In the genomic region with DNA sequence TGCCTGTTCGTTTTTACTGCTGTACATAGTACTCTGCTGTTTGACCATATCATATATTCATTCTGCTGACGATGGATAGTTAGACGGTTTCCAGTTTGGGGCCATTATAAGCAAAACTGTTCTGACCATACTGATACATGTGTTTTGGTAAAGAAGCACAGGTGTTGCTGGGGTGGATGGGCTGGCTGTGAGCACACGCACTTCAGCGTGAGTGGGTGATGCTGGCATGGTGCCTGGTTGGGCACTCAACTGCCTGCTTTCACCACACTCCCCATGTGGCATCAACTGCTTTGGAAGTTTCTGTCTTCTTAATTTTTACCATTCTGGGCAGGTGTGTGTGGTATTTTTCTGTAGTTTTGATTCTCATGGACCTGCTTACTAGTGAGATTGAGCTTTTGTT, we compare ENCODE assay signal across 19 cellular contexts. TPM values are rescaled to one million over a fixed set of nuclear protein-coding genes. Genes with fewer than 3 reads are reported as not detected.
DNase-seq lines count a peak whose midpoint lies in the region; ATAC-seq and TF ChIP-seq lines count a peak whose summit lies in the region.
"Had no signal": no experiment of that assay in that cellular context is flagged by ENCODE, and none has a peak within 500 bp of the region (broad histone marks: within the 10 kb centered on the region; RNA-seq: fewer than 3 reads in every experiment).

No MANE protein-coding gene starts in this region.

- no peak for TF ChIP-seq CTCF in left ventricle myocardium inferior (IDR thresholded peaks at IDR 0.05; ENCODE audit: borderline replicate concordance)

- no peaks in the 10 kb centered on the region for H3K36me3 ChIP-seq in left ventricle myocardium inferior
- H3K36me3 ChIP-seq: colonic mucosa had no signal

- H3K4me3 Mint-ChIP-seq in activated naive CD8-positive, alpha-beta T cell treated with anti-CD3 and anti-CD28 coated beads, Interleukin-2, amount 10 ng/mL, durations not matched to agents 7 days and 5 days = peak overlapping the region; percentile 6
- H3K4me3 Mint-ChIP-seq: activated CD4-positive, alpha-beta T cell treated with anti-CD3 and anti-CD28 coated beads, Interleukin-2, amount 10 ng/mL, durations not matched to agents 7 days and 5 days; brain; endodermal cell had no signal

- H3K4me1 ChIP-seq in left ventricle myocardium inferior = peaks cover 86% of the 10 kb centered on the region
- H3K4me1 ChIP-seq: colonic mucosa had no signal

- H3K27me3 ChIP-seq in left ventricle myocardium inferior (ENCODE audit: low read depth) = no peaks in the 10 kb centered on the region
- H3K27me3 ChIP-seq: colonic mucosa had no signal

- intact Hi-C loops in left ventricle myocardium inferior (cut with micrococcal nuclease) (no loop called here), Right ventricle myocardium inferior (cut with DNase I) (no loop called here)

- no peaks in the 10 kb centered on the region for H3K27me3 Mint-ChIP-seq in activated naive CD8-positive, alpha-beta T cell treated with anti-CD3 and anti-CD28 coated beads, Interleukin-2, amount 10 ng/mL, durations not matched to agents 7 days and 5 days
- H3K27me3 Mint-ChIP-seq: activated CD4-positive, alpha-beta T cell treated with anti-CD3 and anti-CD28 coated beads, Interleukin-2, amount 10 ng/mL, durations not matched to agents 7 days and 5 days had no signal

- H3K9me3 ChIP-seq in left ventricle myocardium inferior (replicated peaks) = no peaks in the 10 kb centered on the region
- H3K9me3 ChIP-seq: colonic mucosa had no signal

- H3K4me1 Mint-ChIP-seq in activated naive CD8-positive, alpha-beta T cell treated with anti-CD3 and anti-CD28 coated beads, Interleukin-2, amount 10 ng/mL, durations not matched to agents 7 days and 5 days = peaks cover 46% of the 10 kb centered on the region
- H3K4me1 Mint-ChIP-seq: endodermal cell had no signal

- H3K27ac Mint-ChIP-seq in activated naive CD8-positive, alpha-beta T cell treated with anti-CD3 and anti-CD28 coated beads, Interleukin-2, amount 10 ng/mL, durations not matched to agents 7 days and 5 days = no peak overlapping the region
- H3K27ac Mint-ChIP-seq: endodermal cell had no signal

- POLR2A ChIA-PET in activated naive CD8-positive, alpha-beta T cell treated with anti-CD3 and anti-CD28 coated beads, Interleukin-2, amount 10 ng/mL, durations not matched to agents 7 days and 5 days (lab: Charles Lee) = interaction anchor here (0.6 kb wide), 1 partner anchor 37 kb away, joined by 3 read pairs; a partner anchor contains a TSS

- H3K27ac ChIP-seq in left ventricle myocardium inferior (replicated peaks) = peak overlapping the region; percentile 78
- H3K27ac ChIP-seq: colonic mucosa had no signal

- peaks cover 2% of the 10 kb centered on the region for H3K9me3 Mint-ChIP-seq in activated naive CD8-positive, alpha-beta T cell treated with anti-CD3 and anti-CD28 coated beads, Interleukin-2, amount 10 ng/mL, durations not matched to agents 7 days and 5 days
- H3K9me3 Mint-ChIP-seq: activated CD4-positive, alpha-beta T cell treated with anti-CD3 and anti-CD28 coated beads, Interleukin-2, amount 10 ng/mL, durations not matched to agents 7 days and 5 days; endodermal cell had no signal

- no peak overlapping the region for H3K4me3 ChIP-seq in left ventricle myocardium inferior
- H3K4me3 ChIP-seq: colonic mucosa had no signal

- no peak for DNase-seq in left ventricle myocardium inferior
- DNase-seq in Right ventricle myocardium inferior (ENCODE audit: missing footprints) = no peak
- peak; percentile 24 for DNase-seq in NCI-H187 treated with DMSO at 0.1 percent for 48 hours (lab: John Stamatoyannopoulos, UW)
- DNase-seq in activated naive CD8-positive, alpha-beta T cell treated with anti-CD3 and anti-CD28 coated beads, Interleukin-2, amount 10 ng/mL, durations not matched to agents 7 days and 5 days = no peak
- DNase-seq in stimulated activated CD4-positive, alpha-beta T cell treated with anti-CD3 and anti-CD28 coated beads, Interleukin-4, amount 100 ng/mL, for 24 hours = no peak
- DNase-seq: activated CD4-positive, alpha-beta T cell treated with anti-CD3 and anti-CD28 coated beads, Interleukin-2, amount 10 ng/mL, durations not matched to agents 7 days and 5 days; activated T-cell treated with anti-CD3 and anti-CD28 coated beads for 4 hours; colonic mucosa; endodermal cell; NCI-H146; NCI-H446; occipital lobe; OCI-M1; SHP77 treated with DMSO at 0.1 percent for 48 hours; stimulated activated CD4-positive, alpha-beta T cell treated with anti-CD3 and anti-CD28 coated beads, Interleukin-12 subunit alpha, Interleukin-12 subunit beta, amount 100 ng/mL, for 4 hours; T-helper 1 cell had no signal

- ATAC-seq in Right ventricle myocardium inferior = no peak
- no peak for ATAC-seq in activated naive CD8-positive, alpha-beta T cell treated with anti-CD3 and anti-CD28 coated beads, Interleukin-2, amount 10 ng/mL, durations not matched to agents 7 days and 5 days (ENCODE audit: low read depth)
- no peak for ATAC-seq in GM18519 (IDR thresholded peaks at IDR 0.05; ENCODE audit: low FRiP score, unreplicated experiment)
- no peak for ATAC-seq in HG02870 (IDR thresholded peaks at IDR 0.05; ENCODE audit: unreplicated experiment)

- H3K36me3 Mint-ChIP-seq in activated naive CD8-positive, alpha-beta T cell treated with anti-CD3 and anti-CD28 coated beads, Interleukin-2, amount 10 ng/mL, durations not matched to agents 7 days and 5 days = peaks cover 11% of the 10 kb centered on the region

RNA-seq across cellular contexts. Expression of a gene that starts 37.3 kb away (rescaled TPM):
- total RNA-seq in left ventricle myocardium inferior (15.5 TPM), Right ventricle myocardium inferior (15.1 TPM)
- 10 to 100 TPM; 48.3 to 48.4 TPM for total RNA-seq in activated naive CD8-positive, alpha-beta T cell treated with anti-CD3 and anti-CD28 coated beads, Interleukin-2, amount 10 ng/mL, durations not matched to agents 7 days and 5 days
